In genomic region chr19:40681039-40681438, GRCh38 we compare ENCODE assay signal across 28 cellular contexts.
"Had no signal": no experiment of that assay in that cellular context is flagged by ENCODE, and none has a peak within 500 bp of the region (broad histone marks: within the 10 kb centered on the region; RNA-seq: fewer than 3 reads in every experiment).

No MANE protein-coding gene starts in this region.

- ATAC-seq: activated CD4-positive, alpha-beta T cell treated with anti-CD3 and anti-CD28 coated beads for 36 hours; activated T-cell treated with anti-CD3 and anti-CD28 coated beads, Interleukin-2, amount 50 U/mL, for 4 hours; activated T-helper 17 cell treated with anti-CD3 and anti-CD28 coated beads, Interleukin-2, amount 50 U/mL, for 72 hours; esophagus mucosa had no signal

- H3K4me3 Mint-ChIP-seq: activated CD4-positive, alpha-beta memory T cell treated with anti-CD3 and anti-CD28 coated beads, Interleukin-2, amount 10 ng/mL, durations not matched to agents 7 days and 5 days; activated CD4-positive, alpha-beta T cell treated with anti-CD3 and anti-CD28 coated beads for 36 hours; activated CD4-positive, alpha-beta T cell treated with anti-CD3 and anti-CD28 coated beads, Interleukin-2, amount 10 ng/mL, durations not matched to agents 24 days and 14 days; activated naive CD4-positive, alpha-beta T cell treated with anti-CD3 and anti-CD28 coated beads, Interleukin-2, amount 50 U/mL, for 24 hours; activated naive CD8-positive, alpha-beta T cell treated with anti-CD3 and anti-CD28 coated beads, Interleukin-2, amount 10 ng/mL, durations not matched to agents 7 days and 5 days; activated T-cell treated with anti-CD3 and anti-CD28 coated beads, Interleukin-2, amount 50 U/mL, for 4 hours; activated T-helper 17 cell treated with anti-CD3 and anti-CD28 coated beads, Interleukin-2, amount 50 U/mL, for 72 hours; brain; dendritic cell treated with granulocyte-macrophage colony-stimulating factor and Interleukin-4, amounts not matched to agents 40 ng/mL and 50 ng/mL, for 4 days; endodermal cell had no signal

- H3K4me1 Mint-ChIP-seq: activated CD4-positive, alpha-beta memory T cell treated with anti-CD3 and anti-CD28 coated beads, Interleukin-2, amount 10 ng/mL, durations not matched to agents 7 days and 5 days; activated CD4-positive, alpha-beta T cell treated with anti-CD3 and anti-CD28 coated beads for 36 hours; activated CD4-positive, alpha-beta T cell treated with anti-CD3 and anti-CD28 coated beads, Interleukin-2, amount 10 ng/mL, durations not matched to agents 24 days and 14 days; activated naive CD4-positive, alpha-beta T cell treated with anti-CD3 and anti-CD28 coated beads, Interleukin-2, amount 50 U/mL, for 24 hours; activated T-helper 17 cell treated with anti-CD3 and anti-CD28 coated beads, Interleukin-2, amount 50 U/mL, for 72 hours; brain; endodermal cell had no signal

- H3K9me3 Mint-ChIP-seq: activated CD4-positive, alpha-beta memory T cell treated with anti-CD3 and anti-CD28 coated beads, Interleukin-2, amount 10 ng/mL, durations not matched to agents 7 days and 5 days; activated CD4-positive, alpha-beta T cell treated with anti-CD3 and anti-CD28 coated beads, Interleukin-2, amount 10 ng/mL, durations not matched to agents 24 days and 14 days; activated naive CD4-positive, alpha-beta T cell treated with anti-CD3 and anti-CD28 coated beads, Interleukin-2, amount 50 U/mL, for 24 hours; activated naive CD8-positive, alpha-beta T cell treated with anti-CD3 and anti-CD28 coated beads, Interleukin-2, amount 10 ng/mL, durations not matched to agents 7 days and 5 days; activated T-cell treated with anti-CD3 and anti-CD28 coated beads, Interleukin-2, amount 50 U/mL, for 4 hours; activated T-helper 17 cell treated with anti-CD3 and anti-CD28 coated beads, Interleukin-2, amount 50 U/mL, for 72 hours; brain; dendritic cell treated with granulocyte-macrophage colony-stimulating factor and Interleukin-4, amounts not matched to agents 40 ng/mL and 50 ng/mL, for 4 days; endodermal cell had no signal

- DNase-seq: activated CD4-positive, alpha-beta memory T cell treated with anti-CD3 and anti-CD28 coated beads, Interleukin-2, amount 10 ng/mL, durations not matched to agents 7 days and 5 days; activated CD4-positive, alpha-beta T cell treated with anti-CD3 and anti-CD28 coated beads for 36 hours; activated CD4-positive, alpha-beta T cell treated with anti-CD3 and anti-CD28 coated beads, Interleukin-2, amount 10 ng/mL, durations not matched to agents 24 days and 14 days; activated CD4-positive, alpha-beta T cell treated with anti-CD3 and anti-CD28 coated beads, Interleukin-2, amount 50 U/mL, for 4 hours; activated CD4-positive, CD25-positive, alpha-beta regulatory T cell; activated CD4-positive, CD25-positive, alpha-beta regulatory T cell treated with anti-CD3 and anti-CD28 coated beads, Interleukin-2, amount 50 U/mL, for 72 hours; activated effector memory CD4-positive, alpha-beta T cell treated with Interleukin-2 at 50 U/mL for 16 hours; activated gamma-delta T cell treated with Interleukin-2 at 50 U/mL for 16 hours; activated naive CD4-positive, alpha-beta T cell treated with Interleukin-2 at 50 U/mL for 16 hours; activated naive CD8-positive, alpha-beta T cell treated with anti-CD3 and anti-CD28 coated beads, Interleukin-2, amount 10 ng/mL, durations not matched to agents 7 days and 5 days; activated T-cell treated with anti-CD3 and anti-CD28 coated beads, Interleukin-2, amount 50 U/mL, for 4 hours; central memory CD4-positive, alpha-beta T cell; cerebellar nuclear complex; dorsolateral prefrontal cortex; effector memory CD4-positive, alpha-beta T cell; endodermal cell; foreskin fibroblast; head of caudate nucleus; T-helper 2 cell had no signal

- H3K27ac ChIP-seq: ascending aorta, breast epithelium, cardiac muscle cell, coronary artery had no signal

- H3K27ac Mint-ChIP-seq: activated CD4-positive, alpha-beta memory T cell treated with anti-CD3 and anti-CD28 coated beads, Interleukin-2, amount 10 ng/mL, durations not matched to agents 7 days and 5 days; activated CD4-positive, alpha-beta T cell treated with anti-CD3 and anti-CD28 coated beads for 36 hours; activated CD4-positive, alpha-beta T cell treated with anti-CD3 and anti-CD28 coated beads, Interleukin-2, amount 10 ng/mL, durations not matched to agents 24 days and 14 days; activated naive CD4-positive, alpha-beta T cell treated with anti-CD3 and anti-CD28 coated beads, Interleukin-2, amount 50 U/mL, for 24 hours; activated naive CD8-positive, alpha-beta T cell treated with anti-CD3 and anti-CD28 coated beads, Interleukin-2, amount 10 ng/mL, durations not matched to agents 7 days and 5 days; activated T-helper 17 cell treated with anti-CD3 and anti-CD28 coated beads, Interleukin-2, amount 50 U/mL, for 72 hours; brain; dendritic cell treated with granulocyte-macrophage colony-stimulating factor and Interleukin-4, amounts not matched to agents 40 ng/mL and 50 ng/mL, for 4 days; endodermal cell had no signal

- H3K27me3 Mint-ChIP-seq: activated CD4-positive, alpha-beta memory T cell treated with anti-CD3 and anti-CD28 coated beads, Interleukin-2, amount 10 ng/mL, durations not matched to agents 7 days and 5 days; activated CD4-positive, alpha-beta T cell treated with anti-CD3 and anti-CD28 coated beads for 36 hours; activated CD4-positive, alpha-beta T cell treated with anti-CD3 and anti-CD28 coated beads, Interleukin-2, amount 10 ng/mL, durations not matched to agents 24 days and 14 days; activated naive CD4-positive, alpha-beta T cell treated with anti-CD3 and anti-CD28 coated beads, Interleukin-2, amount 50 U/mL, for 24 hours; activated naive CD8-positive, alpha-beta T cell treated with anti-CD3 and anti-CD28 coated beads, Interleukin-2, amount 10 ng/mL, durations not matched to agents 7 days and 5 days; activated T-helper 17 cell treated with anti-CD3 and anti-CD28 coated beads, Interleukin-2, amount 50 U/mL, for 72 hours; brain; dendritic cell treated with granulocyte-macrophage colony-stimulating factor and Interleukin-4, amounts not matched to agents 40 ng/mL and 50 ng/mL, for 4 days had no signal
